In genomic region chr14:61764342-61765122, GRCh38 we compare ENCODE assay signal across 1 cellular context.
TF ChIP-seq lines count a peak whose summit lies in the region.

No MANE protein-coding gene starts in this region.

TF ChIP-seq in WTC11, 78 proteins besides CTCF, POLR2A, EP300 and RAD21 (continued from another document):
- TF ChIP-seq E2F4 (CRISPR knock-in tag; IDR thresholded peaks at IDR 0.05; ENCODE audit: borderline replicate concordance, low read depth) (no peak), AR (CRISPR knock-in tag; IDR thresholded peaks at IDR 0.05) (no peak), MYBL2 (CRISPR knock-in tag; IDR thresholded peaks at IDR 0.05) (no peak), JAZF1 (CRISPR knock-in tag; IDR thresholded peaks at IDR 0.05) (no peak)
